Comparison of ENCODE assay signal across 21 cellular contexts in genomic region chr1:91400133-91400725, GRCh38. TPM values are rescaled to one million over a fixed set of nuclear protein-coding genes. Genes with fewer than 3 reads are reported as not detected.
A peak's percentile ranks its signal among the peaks of the same experiment; 100 is the strongest.
DNase-seq lines count a peak whose midpoint lies in the region; ATAC-seq and TF ChIP-seq lines count a peak whose summit lies in the region.
"Had no signal": no experiment of that assay in that cellular context is flagged by ENCODE, and none has a peak within 500 bp of the region (broad histone marks: within the 10 kb centered on the region; RNA-seq: fewer than 3 reads in every experiment).

No MANE protein-coding gene starts in this region.

- H3K4me3 ChIP-seq in A673 (ENCODE audit: low read depth, low read length, poor library complexity, severe bottlenecking): no peak overlapping the region
- H3K4me3 ChIP-seq in GM23248: no peak overlapping the region
- H3K4me3 ChIP-seq in NT2/D1 (ENCODE audit: insufficient read length, low read depth): no peak overlapping the region
- H3K4me3 ChIP-seq in fibroblast of mammary gland (ENCODE audit: control insufficient read depth, low read depth, low read length): no peak overlapping the region
- no peak overlapping the region for H3K4me3 ChIP-seq in aorta (ENCODE audit: low read length in 2 of 2)
- H3K4me3 ChIP-seq: left lung had no signal

- H3K4me2 ChIP-seq in GM23248 (ENCODE audit: unreplicated experiment): no peak overlapping the region

- H3K36me3 ChIP-seq in A673 (ENCODE audit: insufficient read depth, low read length, poor library complexity, severe bottlenecking) (no peaks in the 10 kb centered on the region), GM23248 (ENCODE audit: low read depth) (no peaks in the 10 kb centered on the region), NT2/D1 (ENCODE audit: insufficient read depth, insufficient read length, low read length) (no peaks in the 10 kb centered on the region), aorta (ENCODE audit: control insufficient read depth in 1 of 2, insufficient read depth in 2 of 2, low read length in 1 of 2) (no peaks in the 10 kb centered on the region)
- H3K36me3 ChIP-seq: left lung had no signal

- H3K4me1 ChIP-seq in A673 (ENCODE audit: insufficient read depth, low read length, poor library complexity, severe bottlenecking) (peaks cover 22% of the 10 kb centered on the region), GM23248 (ENCODE audit: insufficient read depth) (no peaks in the 10 kb centered on the region), NT2/D1 (ENCODE audit: insufficient read depth, insufficient read length) (no peaks in the 10 kb centered on the region), aorta (ENCODE audit: control insufficient read depth in 1 of 2, insufficient read depth in 2 of 2, low read length in 2 of 2) (no peaks in the 10 kb centered on the region)

- H3K27me3 ChIP-seq in A673 (replicated peaks; ENCODE audit: insufficient read depth, low read depth, low read length, poor library complexity) (no peaks in the 10 kb centered on the region), GM23248 (replicated peaks; ENCODE audit: insufficient read depth) (no peaks in the 10 kb centered on the region), NT2/D1 (ENCODE audit: insufficient read depth, insufficient read length) (no peaks in the 10 kb centered on the region), aorta (ENCODE audit: control insufficient read depth in 1 of 2, insufficient read depth in 2 of 2, low read length in 1 of 2) (no peaks in the 10 kb centered on the region)

- no peaks in the 10 kb centered on the region for H3K79me2 ChIP-seq in GM23248 (ENCODE audit: insufficient read depth)

- intact Hi-C loops in A673 (cut with micrococcal nuclease; ENCODE audit: unreplicated experiment): loop anchor here (5.0 kb wide), 1 partner anchor 102 kb away; the partner anchor contains the start of gene CDC7
- intact Hi-C loops in aorta (cut with DNase I): loop anchor here in 1 of 2 donors (10.0 kb wide), 1 partner anchor 115 kb away; no protein-coding TSS in a partner anchor

- no peak overlapping the region for H3K9ac ChIP-seq in GM23248
- no peak overlapping the region for H3K9ac ChIP-seq in NT2/D1 (ENCODE audit: insufficient read length, low read depth)

- WGBS in GM23248 (ENCODE audit: low coverage in 1 of 2, low lambda C conversion rate in 2 of 2, missing lambda C conversion rate in 2 of 2), 2 experiments: 78 to 79% methylated on average over 6 of the region's 6 CpGs
- 36 to 51% methylated on average over 6 of the region's 6 CpGs for WGBS in aorta, 2 donors

- CTCF ChIA-PET in A673 (lab: Charles Lee): interaction anchor here (0.6 kb wide), 2 partner anchors 40 to 41 kb away, joined by 3 to 8 read pairs; no protein-coding TSS in a partner anchor

- H3K9me3 ChIP-seq in A673 (ENCODE audit: low read depth, low read length, poor library complexity, severe bottlenecking): no peaks in the 10 kb centered on the region
- H3K9me3 ChIP-seq in GM23248 (ENCODE audit: low read depth): no peaks in the 10 kb centered on the region
- H3K9me3 ChIP-seq in NT2/D1 (ENCODE audit: insufficient read depth, low read length): no peaks in the 10 kb centered on the region
- no peaks in the 10 kb centered on the region for H3K9me3 ChIP-seq in aorta (ENCODE audit: control insufficient read depth, low read length)
- H3K9me3 ChIP-seq: left lung had no signal

- in situ Hi-C loops in GM23248 (cut with MboI): no loop called here

- TF ChIP-seq CTCF in A673 (conservative IDR thresholded peaks at IDR 0.05; ENCODE audit: low read depth, low read length) (peak; percentile 36; the same call in 1 of the 2 replicates), fibroblast of mammary gland (conservative IDR thresholded peaks at IDR 0.05; ENCODE audit: control insufficient read depth, insufficient read depth, low read depth, low read length) (no peak)

- peak; percentile 37 for DNase-seq in A673 (ENCODE audit: low spot score)
- DNase-seq in GM23248: peak; percentile 37
- peak; percentile 15 for DNase-seq in NT2/D1 (ENCODE audit: low read depth, low spot score)
- peak; percentile 63 for DNase-seq in fibroblast of mammary gland (ENCODE audit: low read depth)
- no peak for DNase-seq in HPDE6-E6E7 (ENCODE audit: extremely low spot score)
- DNase-seq in aorta: no peak
- no peak for DNase-seq in dedifferentiated amniotic fluid mesenchymal stem cell (ENCODE audit: extremely low spot score)
- DNase-seq: activated B cell treated with CpG ODN at 0.5 μM for 24 hours; activated CD8-positive, alpha-beta T cell treated with anti-CD3 and anti-CD28 coated beads for 36 hours; activated T-cell treated with anti-CD3 and anti-CD28 coated beads, Interleukin-2, amount 50 U/mL, for 4 hours; erythroblast; IMR-90; left lung; NCI-H1092; NCI-H524 treated with DMSO at 0.1 percent for 48 hours; retina; SHP77 treated with DMSO at 0.1 percent for 48 hours; stimulated activated naive CD8-positive, alpha-beta T cell treated with anti-CD3 and anti-CD28 coated beads, Interleukin-15, Interleukin-2, amounts not matched to agents 100 U/mL and 50 U/mL, for 24 hours had no signal

- H3K27ac ChIP-seq in A673 (ENCODE audit: low read depth, low read length, poor library complexity, severe bottlenecking) (no peak overlapping the region), GM23248 (no peak overlapping the region), aorta (ENCODE audit: low read depth in 1 of 2, low read length in 2 of 2) (no peak overlapping the region)
- H3K27ac ChIP-seq: left lung had no signal

- BruUV-seq in A673 (replicated peaks; lab: Mats Ljungman, UMichigan): no TSS peak

- H2AFZ ChIP-seq in GM23248: no peak overlapping the region

- POLR2A ChIA-PET in A673 (lab: Charles Lee; ENCODE audit: low non-redundant PET): no interaction called here

- no peaks in the 10 kb centered on the region for H4K20me1 ChIP-seq in GM23248 (ENCODE audit: insufficient read depth)

- H3K9me2 ChIP-seq in GM23248 (ENCODE audit: insufficient read depth): no peaks in the 10 kb centered on the region

- ATAC-seq in GM21360 (IDR thresholded peaks at IDR 0.05; ENCODE audit: unreplicated experiment) (no peak), aorta (ENCODE audit: low FRiP score) (no peak)
- ATAC-seq: activated CD8-positive, alpha-beta T cell treated with anti-CD3 and anti-CD28 coated beads for 36 hours; activated naive CD4-positive, alpha-beta T cell treated with anti-CD3 and anti-CD28 coated beads, Interleukin-2, amount 50 U/mL, for 72 hours; activated T-cell treated with anti-CD3 and anti-CD28 coated beads, Interleukin-2, amount 50 U/mL, for 4 hours; left lung; stimulated activated naive CD8-positive, alpha-beta T cell treated with anti-CD3 and anti-CD28 coated beads, Interleukin-15, Interleukin-2, amounts not matched to agents 100 U/mL and 50 U/mL, for 24 hours had no signal

- no peaks in the 10 kb centered on the region for H3F3A ChIP-seq in GM23248 (ENCODE audit: insufficient read depth)

RNA-seq across cellular contexts. Expression of gene HFM1, which starts 4.4 kb away (rescaled TPM):
- total RNA-seq in A673 (2021) (0.69 and 1.3 TPM in 2 replicates), aorta (1 to 10 TPM; 1.2 to 3.0 TPM)
- total RNA-seq in GM23248 (2014; rRNA removed; shearing (Covaris generic)): under 0.01 and 0.13 TPM in 2 replicates
- polyA plus RNA-seq in GM23248 (2016; fragmentation: Nextera tagmentation; extraction: Ambion mirVana) (not detected in 2 replicates), aorta (not detected)
- total RNA-seq: activated naive CD4-positive, alpha-beta T cell treated with anti-CD3 and anti-CD28 coated beads, Interleukin-2, amount 50 U/mL, for 72 hours; T-helper 1 cell treated with Interleukin-12 subunit alpha and Interleukin-12 subunit beta and Interleukin-4 antibody, amounts not matched to agents 30 ng/mL and 1 ng/mL, for 36 hours had no signal

Comparison
In these comparisons a context has a peak if more than half of its experiments do, and no peak if none do; other contexts are left out.
1. DNase-seq: peak in A673 (single experiment), GM23248 (single experiment), NT2/D1 (single experiment) and fibroblast of mammary gland (single experiment); none in HPDE6-E6E7 (single experiment), aorta (0 of 2) and dedifferentiated amniotic fluid mesenchymal stem cell (single experiment).